ENCODE assay signal across 23 cellular contexts in genomic region chr17:5115673-5116651, GRCh38.
A peak's percentile ranks its signal among the peaks of the same experiment; 100 is the strongest.
DNase-seq lines count a peak whose midpoint lies in the region; ATAC-seq lines count a peak whose summit lies in the region.
"Had no signal": no experiment of that assay in that cellular context is flagged by ENCODE, and none has a peak within 500 bp of the region (broad histone marks: within the 10 kb centered on the region; RNA-seq: fewer than 3 reads in every experiment).

Gene USP6, plus strand, starts transcription at chr17:5116032. Its CDS starts 14,336 bp downstream, at chr17:5130368.

- H3K27me3 Mint-ChIP-seq in activated naive CD8-positive, alpha-beta T cell, result peaks cover 6% of the 10 kb centered on the region
- H3K27me3 Mint-ChIP-seq in activated naive CD8-positive, alpha-beta T cell treated with anti-CD3 and anti-CD28 coated beads, Interleukin-2, amount 50 U/mL, for 24 hours, result peaks cover 38% of the 10 kb centered on the region
- H3K27me3 Mint-ChIP-seq in stimulated activated naive B cell treated with anti-CD40 and anti-IgM and Interleukin-4, amounts not matched to agents 10 μg/mL and 1 μg/mL and 100 μg/mL, for 72 hours, result peaks cover 21 to 54% of the 10 kb centered on the region in 2 donors

- H3K4me1 Mint-ChIP-seq in activated naive CD8-positive, alpha-beta T cell (ENCODE audit: low read depth), result peaks cover 24% of the 10 kb centered on the region
- H3K4me1 Mint-ChIP-seq in activated naive CD8-positive, alpha-beta T cell treated with anti-CD3 and anti-CD28 coated beads, Interleukin-2, amount 50 U/mL, for 24 hours, result peaks cover 17% of the 10 kb centered on the region
- H3K4me1 Mint-ChIP-seq in stimulated activated naive B cell treated with anti-CD40 and anti-IgM and Interleukin-4, amounts not matched to agents 10 μg/mL and 1 μg/mL and 100 μg/mL, for 72 hours, result peaks cover 5 to 15% of the 10 kb centered on the region in 2 donors

- DNase-seq in activated naive CD8-positive, alpha-beta T cell treated with anti-CD3 and anti-CD28 coated beads, Interleukin-2, amount 50 U/mL, for 24 hours, result no peak
- DNase-seq in NCI-H526 treated with DMSO at 0.1 percent for 48 hours (lab: John Stamatoyannopoulos, UW), result peak; percentile 15
- peak; percentile 52 for DNase-seq in islet precursor cell
- DNase-seq in stimulated activated naive B cell treated with anti-CD40 and anti-IgM and Interleukin-4, amounts not matched to agents 10 μg/mL and 1 μg/mL and 100 μg/mL, for 72 hours, result no peak
- DNase-seq in NCI-H524 treated with DMSO at 0.1 percent for 48 hours (lab: John Stamatoyannopoulos, UW), result no peak
- DNase-seq in hippocampal formation (lab: John Stamatoyannopoulos, UW), result no peak
- DNase-seq: ACHN; activated T-cell treated with anti-CD3 and anti-CD28 coated beads for 4 hours; CD8-positive, alpha-beta memory T cell; central memory CD4-positive, alpha-beta T cell; effector memory CD4-positive, alpha-beta T cell; EL; lower lobe of right lung; NCI-H1092; NCI-H2171 treated with DMSO at 0.1 percent for 48 hours; right cardiac atrium; SHP77 treated with DMSO at 0.1 percent for 48 hours; stimulated activated CD4-positive, alpha-beta T cell treated with anti-CD3 and anti-CD28 coated beads, Interleukin-4, amount 100 ng/mL, for 24 hours had no signal

- peaks cover 11% of the 10 kb centered on the region for H3K36me3 Mint-ChIP-seq in activated naive CD8-positive, alpha-beta T cell
- peaks cover 22% of the 10 kb centered on the region for H3K36me3 Mint-ChIP-seq in activated naive CD8-positive, alpha-beta T cell treated with anti-CD3 and anti-CD28 coated beads, Interleukin-2, amount 50 U/mL, for 24 hours (ENCODE audit: low read depth)
- H3K36me3 Mint-ChIP-seq in stimulated activated naive B cell treated with anti-CD40 and anti-IgM and Interleukin-4, amounts not matched to agents 10 μg/mL and 1 μg/mL and 100 μg/mL, for 72 hours, result peaks cover 20 to 33% of the 10 kb centered on the region in 2 donors

- H3K4me3 Mint-ChIP-seq in activated naive CD8-positive, alpha-beta T cell, result peak within 1 kb of the TSS; percentile 70
- no peak within 1 kb of the TSS for H3K4me3 Mint-ChIP-seq in activated naive CD8-positive, alpha-beta T cell treated with anti-CD3 and anti-CD28 coated beads, Interleukin-2, amount 50 U/mL, for 24 hours
- H3K4me3 Mint-ChIP-seq in stimulated activated naive B cell treated with anti-CD40 and anti-IgM and Interleukin-4, amounts not matched to agents 10 μg/mL and 1 μg/mL and 100 μg/mL, for 72 hours, result peak within 1 kb of the TSS; percentile 22 to 42
- H3K4me3 Mint-ChIP-seq: CD8-positive, alpha-beta memory T cell; T-helper 2 cell treated with Interferon-gamma antibody and Interleukin-4, amounts not matched to agents 5 μg/mL and 100 μg/mL, for 36 hours had no signal

- no peak for ATAC-seq in activated naive CD8-positive, alpha-beta T cell treated with anti-CD3 and anti-CD28 coated beads, Interleukin-2, amount 50 U/mL, for 24 hours
- ATAC-seq in stimulated activated naive B cell treated with anti-CD40 and anti-IgM and Interleukin-4, amounts not matched to agents 10 μg/mL and 1 μg/mL and 100 μg/mL, for 72 hours (replicated peaks), result no peak
- no peak for ATAC-seq in HG03565 (IDR thresholded peaks at IDR 0.05; ENCODE audit: unreplicated experiment)
- ATAC-seq: activated naive CD4-positive, alpha-beta T cell treated with anti-CD3 and anti-CD28 coated beads, Interleukin-2, amount 50 U/mL, for 72 hours; GM12878; lower lobe of right lung; right cardiac atrium had no signal

- no peaks in the 10 kb centered on the region for H3K9me3 Mint-ChIP-seq in activated naive CD8-positive, alpha-beta T cell (ENCODE audit: low read depth)
- H3K9me3 Mint-ChIP-seq in activated naive CD8-positive, alpha-beta T cell treated with anti-CD3 and anti-CD28 coated beads, Interleukin-2, amount 50 U/mL, for 24 hours, result no peaks in the 10 kb centered on the region
- H3K9me3 Mint-ChIP-seq in stimulated activated naive B cell treated with anti-CD40 and anti-IgM and Interleukin-4, amounts not matched to agents 10 μg/mL and 1 μg/mL and 100 μg/mL, for 72 hours, result peaks cover 2 to 3% of the 10 kb centered on the region in 2 donors

- H3K27ac Mint-ChIP-seq in activated naive CD8-positive, alpha-beta T cell, result peak within 1 kb of the TSS; percentile 61
- no peak within 1 kb of the TSS for H3K27ac Mint-ChIP-seq in activated naive CD8-positive, alpha-beta T cell treated with anti-CD3 and anti-CD28 coated beads, Interleukin-2, amount 50 U/mL, for 24 hours
- peak within 1 kb of the TSS; percentile 31 for H3K27ac Mint-ChIP-seq in stimulated activated naive B cell treated with anti-CD40 and anti-IgM and Interleukin-4, amounts not matched to agents 10 μg/mL and 1 μg/mL and 100 μg/mL, for 72 hours
- H3K27ac Mint-ChIP-seq: activated naive CD4-positive, alpha-beta T cell treated with anti-CD3 and anti-CD28 coated beads, Interleukin-2, amount 50 U/mL, for 72 hours; T-helper 2 cell treated with Interferon-gamma antibody and Interleukin-4, amounts not matched to agents 5 μg/mL and 100 μg/mL, for 36 hours had no signal

Comparison
In these comparisons a context has a peak if more than half of its experiments do, and no peak if none do; other contexts are left out.
1. DNase-seq: peak in NCI-H526 treated with DMSO at 0.1 percent for 48 hours (single experiment) and islet precursor cell (single experiment); none in activated naive CD8-positive, alpha-beta T cell treated with anti-CD3 and anti-CD28 coated beads, Interleukin-2, amount 50 U/mL, for 24 hours (single experiment), stimulated activated naive B cell treated with anti-CD40 and anti-IgM and Interleukin-4, amounts not matched to agents 10 μg/mL and 1 μg/mL and 100 μg/mL, for 72 hours (single experiment), NCI-H524 treated with DMSO at 0.1 percent for 48 hours (single experiment) and hippocampal formation (0 of 2).